1 cellular context compared by ENCODE assay signal in genomic region chr11:9691865-9692264, GRCh38.
TF ChIP-seq lines count a peak whose summit lies in the region.

No MANE protein-coding gene starts in this region.

TF ChIP-seq in HepG2, 621 proteins besides CTCF, POLR2A, EP300 and RAD21:
- TF ChIP-seq ZBED4 (CRISPR knock-in tag; IDR thresholded peaks at IDR 0.05; ENCODE audit: borderline replicate concordance) (no peak), HOMEZ (CRISPR knock-in tag; IDR thresholded peaks at IDR 0.05; ENCODE audit: low read depth) (no peak), RFXANK (CRISPR knock-in tag; IDR thresholded peaks at IDR 0.05) (no peak), RELA (CRISPR knock-in tag; IDR thresholded peaks at IDR 0.05) (no peak), ZNF414 (CRISPR knock-in tag; IDR thresholded peaks at IDR 0.05) (no peak), MTF2 (CRISPR knock-in tag; IDR thresholded peaks at IDR 0.05; ENCODE audit: borderline replicate concordance) (no peak), HES4 (CRISPR knock-in tag; IDR thresholded peaks at IDR 0.05; ENCODE audit: borderline replicate concordance) (no peak), NCOA5 (CRISPR knock-in tag; IDR thresholded peaks at IDR 0.05) (no peak), ZNF7 (CRISPR knock-in tag; IDR thresholded peaks at IDR 0.05) (no peak), ZNF367 (CRISPR knock-in tag; IDR thresholded peaks at IDR 0.05; ENCODE audit: borderline replicate concordance) (no peak), RARA (CRISPR knock-in tag; IDR thresholded peaks at IDR 0.05) (no peak), BRF2 (CRISPR knock-in tag; IDR thresholded peaks at IDR 0.05) (no peak)
